9 cellular contexts compared by ENCODE assay signal in the genomic region with DNA sequence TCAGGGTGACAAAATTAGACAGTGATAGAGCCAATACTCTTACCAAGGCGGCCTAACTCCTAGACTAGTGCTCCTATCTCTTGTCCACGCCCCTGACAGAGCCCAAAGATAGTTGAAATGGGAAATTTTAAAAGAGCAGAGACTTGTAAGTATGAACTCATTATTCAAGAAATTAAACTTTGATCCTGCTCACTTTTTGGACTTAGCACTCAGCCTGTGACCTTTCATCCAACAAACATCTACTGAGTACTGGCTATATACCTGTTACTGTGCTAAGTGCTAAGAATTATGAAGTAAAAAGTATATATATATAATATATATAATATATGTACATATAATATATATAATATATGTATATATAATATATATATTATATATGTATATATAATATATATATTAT. TPM values are rescaled to one million over a fixed set of nuclear protein-coding genes. Genes with fewer than 3 reads are reported as not detected.
A peak's percentile ranks its signal among the peaks of the same experiment; 100 is the strongest.
DNase-seq lines count a peak whose midpoint lies in the region; ATAC-seq, FAIRE-seq and TF ChIP-seq lines count a peak whose summit lies in the region.
"Had no signal": no experiment of that assay in that cellular context is flagged by ENCODE, and none has a peak within 500 bp of the region (broad histone marks: within the 10 kb centered on the region; RNA-seq: fewer than 3 reads in every experiment).

No MANE protein-coding gene starts in this region.

- no peaks in the 10 kb centered on the region for H3K9me3 Mint-ChIP-seq in activated naive CD8-positive, alpha-beta T cell treated with anti-CD3 and anti-CD28 coated beads, Interleukin-2, amount 10 ng/mL, durations not matched to agents 7 days and 5 days
- H3K9me3 Mint-ChIP-seq in mesothelial cell of epicardium, result no peaks in the 10 kb centered on the region

- H3K27me3 Mint-ChIP-seq in activated naive CD8-positive, alpha-beta T cell treated with anti-CD3 and anti-CD28 coated beads, Interleukin-2, amount 10 ng/mL, durations not matched to agents 7 days and 5 days, result no peaks in the 10 kb centered on the region
- no peaks in the 10 kb centered on the region for H3K27me3 Mint-ChIP-seq in mesothelial cell of epicardium (ENCODE audit: low read depth)

- H3K36me3 Mint-ChIP-seq in activated naive CD8-positive, alpha-beta T cell treated with anti-CD3 and anti-CD28 coated beads, Interleukin-2, amount 10 ng/mL, durations not matched to agents 7 days and 5 days, result peaks cover 7% of the 10 kb centered on the region
- peaks cover 4% of the 10 kb centered on the region for H3K36me3 Mint-ChIP-seq in mesothelial cell of epicardium

- no peak overlapping the region for H3K27ac Mint-ChIP-seq in activated naive CD8-positive, alpha-beta T cell treated with anti-CD3 and anti-CD28 coated beads, Interleukin-2, amount 10 ng/mL, durations not matched to agents 7 days and 5 days
- H3K27ac Mint-ChIP-seq in mesothelial cell of epicardium, result peak overlapping the region; percentile 31

- TF ChIP-seq POLR2A in GM12891 (IDR thresholded peaks at IDR 0.05; ENCODE audit: low read depth, low read length), result no peak

- POLR2A ChIA-PET in activated naive CD8-positive, alpha-beta T cell treated with anti-CD3 and anti-CD28 coated beads, Interleukin-2, amount 10 ng/mL, durations not matched to agents 7 days and 5 days (lab: Charles Lee), result no interaction called here

- H3K4me1 Mint-ChIP-seq in activated naive CD8-positive, alpha-beta T cell treated with anti-CD3 and anti-CD28 coated beads, Interleukin-2, amount 10 ng/mL, durations not matched to agents 7 days and 5 days, result peaks cover 21% of the 10 kb centered on the region
- H3K4me1 Mint-ChIP-seq in mesothelial cell of epicardium, result peaks cover 20% of the 10 kb centered on the region

- FAIRE-seq in GM12891 (lab: Jason Lieb, UNC), result no peak

- ATAC-seq in activated naive CD8-positive, alpha-beta T cell treated with anti-CD3 and anti-CD28 coated beads, Interleukin-2, amount 10 ng/mL, durations not matched to agents 7 days and 5 days (ENCODE audit: low read depth), result no peak

- TF ChIP-seq CTCF in 22Rv1 (IDR thresholded peaks at IDR 0.05) (no peak), GM12865 (IDR thresholded peaks at IDR 0.05; ENCODE audit: insufficient read depth, low read depth, low read length, missing control alignments) (no peak), mesothelial cell of epicardium (IDR thresholded peaks at IDR 0.05; ENCODE audit: unreplicated experiment) (no peak)

- peak overlapping the region; percentile 90 for H3K27ac ChIP-seq in 22Rv1

- H3K4me3 ChIP-seq in GM12865 (ENCODE audit: low read depth, low read length), result peak overlapping the region; percentile 72

- no peak for DNase-seq in GM12865 (ENCODE audit: low read depth)
- DNase-seq in activated naive CD8-positive, alpha-beta T cell treated with anti-CD3 and anti-CD28 coated beads, Interleukin-2, amount 10 ng/mL, durations not matched to agents 7 days and 5 days, result no peak
- no peak for DNase-seq in mesothelial cell of epicardium (ENCODE audit: low spot score in 2 of 2, unreplicated experiment in 2 of 2)
- no peak for DNase-seq in UCSD-AML1 (lab: John Stamatoyannopoulos, UW; ENCODE audit: unreplicated experiment)
- DNase-seq in GM12891 (ENCODE audit: insufficient read length, low spot score), result no peak
- no peak for DNase-seq in NCI-H1436 treated with DMSO at 0.1 percent for 48 hours (lab: John Stamatoyannopoulos, UW)
- no peak for DNase-seq in T-helper 9 cell
- DNase-seq: stimulated activated naive CD4-positive, alpha-beta T cell treated with Interleukin-2 at 50 U/mL for 16 hours had no signal

- H3K4me3 Mint-ChIP-seq in activated naive CD8-positive, alpha-beta T cell treated with anti-CD3 and anti-CD28 coated beads, Interleukin-2, amount 10 ng/mL, durations not matched to agents 7 days and 5 days, result peak overlapping the region; percentile 99
- peak overlapping the region; percentile 98 for H3K4me3 Mint-ChIP-seq in mesothelial cell of epicardium

TF ChIP-seq in GM12891, 5 proteins besides CTCF, POLR2A, EP300 and RAD21:
- TF ChIP-seq POLR2AphosphoS5 (IDR thresholded peaks at IDR 0.05; ENCODE audit: low read depth, low read length) (no peak), PAX5 (IDR thresholded peaks at IDR 0.05; ENCODE audit: insufficient read depth, low read length, severe bottlenecking) (no peak), POU2F2 (IDR thresholded peaks at IDR 0.05; ENCODE audit: low read depth, low read length) (no peak), SPI1 (IDR thresholded peaks at IDR 0.05; ENCODE audit: low read depth, low read length) (no peak)

RNA-seq across cellular contexts. Expression of a gene that starts 1.2 kb away (rescaled TPM):
- total RNA-seq in activated naive CD8-positive, alpha-beta T cell treated with anti-CD3 and anti-CD28 coated beads, Interleukin-2, amount 10 ng/mL, durations not matched to agents 7 days and 5 days, result 10 to 100 TPM; 17.8 to 18.9 TPM
- total RNA-seq in mesothelial cell of epicardium, result 24.7 to 27.6 TPM (median 26.0 TPM) in 3 replicates
- 8.0 TPM for polyA plus RNA-seq in GM12891 (2012; ENCODE audit: low read depth, missing spikeins)

RNA-seq across cellular contexts. Expression of a gene that starts 1.5 kb away (rescaled TPM):
- 10 to 100 TPM; 14.4 to 15.2 TPM for total RNA-seq in activated naive CD8-positive, alpha-beta T cell treated with anti-CD3 and anti-CD28 coated beads, Interleukin-2, amount 10 ng/mL, durations not matched to agents 7 days and 5 days
- total RNA-seq in mesothelial cell of epicardium, result 17.5 to 18.3 TPM (median 18.2 TPM) in 3 replicates
- 18.0 TPM for polyA plus RNA-seq in GM12891 (2012; ENCODE audit: low read depth, missing spikeins)
